Comparison of ENCODE assay signal across 7 cellular contexts in the genomic region with DNA sequence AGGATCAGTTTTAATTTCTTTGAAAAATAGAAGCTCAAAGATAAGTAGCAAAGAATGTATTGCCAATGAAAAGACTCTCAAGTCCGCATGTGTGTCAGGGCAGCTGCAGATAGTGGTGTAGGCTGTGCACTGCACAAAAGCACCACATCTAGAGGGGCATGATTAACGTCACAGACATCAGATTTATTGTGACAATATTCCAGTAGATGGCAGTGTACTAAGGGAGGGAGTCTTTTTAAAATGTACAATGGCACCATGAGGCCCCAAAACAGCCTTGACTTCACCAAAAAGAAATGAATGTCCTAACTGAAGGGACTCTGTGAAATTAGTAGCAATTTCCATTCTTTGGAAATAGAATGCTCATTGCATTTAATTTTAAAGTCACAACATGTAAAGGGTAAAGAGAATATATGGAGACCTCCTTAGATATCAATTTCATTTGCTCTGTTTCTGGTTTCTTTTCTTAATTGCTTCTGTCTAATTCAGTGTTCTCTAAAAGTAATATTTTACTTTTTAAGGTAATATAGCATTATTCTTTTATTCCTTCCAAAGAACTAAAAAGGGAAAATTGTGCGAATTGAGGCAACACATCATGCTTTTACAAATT.
DNase-seq lines count a peak whose midpoint lies in the region; ATAC-seq and TF ChIP-seq lines count a peak whose summit lies in the region.

No MANE protein-coding gene starts in this region.

- POLR2A ChIA-PET in MCF 10A (lab: Yijun Ruan, JAX): no interaction called here

- no peaks in the 10 kb centered on the region for H3K9me3 Mint-ChIP-seq in MCF 10A (ENCODE audit: unreplicated experiment)

- TF ChIP-seq CTCF in MCF 10A (IDR thresholded peaks at IDR 0.05; ENCODE audit: unreplicated experiment): peak; percentile 22

- peaks cover 7% of the 10 kb centered on the region for H3K36me3 Mint-ChIP-seq in MCF 10A (ENCODE audit: insufficient read depth, unreplicated experiment)

- no peak overlapping the region for H3K27ac Mint-ChIP-seq in MCF 10A (ENCODE audit: low read depth, unreplicated experiment)

- ATAC-seq in GM18873 (IDR thresholded peaks at IDR 0.05; ENCODE audit: low FRiP score, unreplicated experiment) (peak; percentile 73), HG03060 (IDR thresholded peaks at IDR 0.05; ENCODE audit: low read depth, unreplicated experiment) (peak; percentile 89), left lobe of liver (peak; percentile 86)

- no peak overlapping the region for H3K4me3 Mint-ChIP-seq in MCF 10A (ENCODE audit: unreplicated experiment)

- no peaks in the 10 kb centered on the region for H3K27me3 ChIP-seq in H7 (ENCODE audit: control insufficient read depth, insufficient read depth, low read length)

- no peaks in the 10 kb centered on the region for H3K27me3 Mint-ChIP-seq in MCF 10A (ENCODE audit: insufficient read depth, unreplicated experiment)

- H3K4me1 Mint-ChIP-seq in MCF 10A (ENCODE audit: insufficient read depth, unreplicated experiment): peaks cover 41% of the 10 kb centered on the region

- CTCF ChIA-PET in MCF 10A (lab: Yijun Ruan, JAX): interaction anchor here (0.6 to 1.7 kb wide), 7 partner anchors 8 to 1882 kb away, joined by 3 to 4 read pairs (median 3); no protein-coding TSS in a partner anchor

- DNase-seq in DMS53 (lab: John Stamatoyannopoulos, UW) (peak; percentile 70), NCI-H69 (lab: John Stamatoyannopoulos, UW) (peak; percentile 58), MCF 10A (ENCODE audit: unreplicated experiment) (peak; percentile 57), left lobe of liver (ENCODE audit: low spot score) (no peak), H7 (no peak)

- peaks cover 5% of the 10 kb centered on the region for H3K36me3 ChIP-seq in H7 (replicated peaks; ENCODE audit: control insufficient read depth, insufficient read depth, low read length)

- BruUV-seq in MCF 10A (replicated peaks; lab: Mats Ljungman, UMichigan): no TSS peak

- H3K4me3 ChIP-seq in H7 (ENCODE audit: insufficient read depth, low read depth, low read length): no peak overlapping the region

- intact Hi-C loops in MCF 10A (cut with micrococcal nuclease): no loop called here

Comparison
In these comparisons a context has a peak if more than half of its experiments do, and no peak if none do; other contexts are left out.
1. DNase-seq: peak in DMS53 (single experiment), NCI-H69 (single experiment) and MCF 10A (single experiment); none in left lobe of liver (single experiment) and H7 (single experiment).
2. Peak in every context shown above with its lines, with median percentiles within 50 percentile points of each other: ATAC-seq.